ENCODE assay signal across 19 cellular contexts in the genomic region with DNA sequence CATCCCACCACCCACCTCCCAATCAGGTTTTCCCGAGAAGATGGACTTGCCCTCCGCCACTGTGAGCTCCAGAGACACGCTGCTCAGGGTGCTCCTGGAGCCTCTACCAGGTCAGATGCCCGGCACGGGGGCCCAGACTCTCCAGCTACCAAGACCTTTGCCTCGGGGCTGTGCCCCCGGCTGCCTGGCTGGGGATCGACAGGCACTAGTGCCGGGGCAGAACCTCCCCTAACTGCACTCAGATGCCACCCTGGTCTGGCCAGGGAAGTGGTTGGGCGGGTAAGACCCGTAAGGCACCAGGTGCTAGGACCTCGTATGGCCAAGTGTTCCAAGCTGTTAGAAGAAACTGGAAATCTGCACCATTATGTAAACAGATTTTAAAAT.
DNase-seq lines count a peak whose midpoint lies in the region; ATAC-seq, FAIRE-seq and TF ChIP-seq lines count a peak whose summit lies in the region.
"Had no signal": no experiment of that assay in that cellular context is flagged by ENCODE, and none has a peak within 500 bp of the region (broad histone marks: within the 10 kb centered on the region; RNA-seq: fewer than 3 reads in every experiment).

No MANE protein-coding gene starts in this region.

- H3K4me3 Mint-ChIP-seq in CD8-positive, alpha-beta T cell, result no peak overlapping the region
- H3K4me3 Mint-ChIP-seq in immature natural killer cell (peak overlapping the region in 1 of 5 donors; percentile 27), Calu3 (ENCODE audit: low read depth, unreplicated experiment) (no peak overlapping the region)

- H3K36me3 Mint-ChIP-seq in CD8-positive, alpha-beta T cell, result peaks cover 47% of the 10 kb centered on the region
- H3K36me3 Mint-ChIP-seq in immature natural killer cell (peaks cover 0 to 3% (median 0%) of the 10 kb centered on the region in 3 donors), Calu3 (ENCODE audit: insufficient read depth, unreplicated experiment) (peaks cover 66% of the 10 kb centered on the region)

- ATAC-seq in CD8-positive, alpha-beta T cell, result no peak
- ATAC-seq in pancreas (peak in 2 of 4 donors; percentile 8), HG02588 (IDR thresholded peaks at IDR 0.05; ENCODE audit: unreplicated experiment) (no peak), GM19023 (IDR thresholded peaks at IDR 0.05; ENCODE audit: unreplicated experiment) (no peak)

- H3K4me3 ChIP-seq in CD8-positive, alpha-beta T cell (ENCODE audit: low read depth, low read length), result no peak overlapping the region
- H3K4me3 ChIP-seq in pancreas, result no peak overlapping the region
- H3K4me3 ChIP-seq: ascending aorta, lung, MG63, thyroid gland had no signal

- H3K9me3 ChIP-seq in CD8-positive, alpha-beta T cell (ENCODE audit: low read length), result no peaks in the 10 kb centered on the region
- H3K9me3 ChIP-seq in pancreas, result no peaks in the 10 kb centered on the region
- H3K9me3 ChIP-seq: ascending aorta, MG63, thyroid gland had no signal

- POLR2A ChIA-PET in CD8-positive, alpha-beta T cell (lab: Charles Lee), result no interaction called here

- no peak for FAIRE-seq in pancreas (lab: Jason Lieb, UNC)
- FAIRE-seq: colon, endothelial cell of umbilical vein had no signal

- CTCF ChIA-PET in CD8-positive, alpha-beta T cell (lab: Charles Lee), result no interaction called here
- CTCF ChIA-PET in Calu3 (lab: Charles Lee), result interaction anchor here (0.6 kb wide), 1 partner anchor 99 kb away, joined by 3 read pairs; no protein-coding TSS in a partner anchor

- H3K36me3 ChIP-seq in CD8-positive, alpha-beta T cell (ENCODE audit: insufficient read depth, low read length), result peaks cover 17% of the 10 kb centered on the region
- no peaks in the 10 kb centered on the region for H3K36me3 ChIP-seq in pancreas
- H3K36me3 ChIP-seq: ascending aorta, MG63, thyroid gland had no signal

- no peak for TF ChIP-seq CTCF in CD8-positive, alpha-beta T cell (IDR thresholded peaks at IDR 0.05)
- TF ChIP-seq CTCF in VCaP (conservative IDR thresholded peaks at IDR 0.05), result no peak
- no peak for TF ChIP-seq CTCF in pancreas (IDR thresholded peaks at IDR 0.05)
- no peak for TF ChIP-seq CTCF in Calu3 (IDR thresholded peaks at IDR 0.05; ENCODE audit: unreplicated experiment)

- BruUV-seq in Calu3 (replicated peaks; lab: Mats Ljungman, UMichigan), result no TSS peak

- H3K27ac Mint-ChIP-seq in CD8-positive, alpha-beta T cell, result peak overlapping the region; percentile 79
- peak overlapping the region in 4 of 6 donors; percentile 34 to 81 (median 62) for H3K27ac Mint-ChIP-seq in immature natural killer cell
- no peak overlapping the region for H3K27ac Mint-ChIP-seq in Calu3 (ENCODE audit: unreplicated experiment)

- H3K27ac ChIP-seq in CD8-positive, alpha-beta T cell (ENCODE audit: low read depth, low read length), result no peak overlapping the region
- H3K27ac ChIP-seq in VCaP, result peak overlapping the region; percentile 73
- H3K27ac ChIP-seq in pancreas, result peak overlapping the region in 2 of 4 donors; percentile 16 to 29
- H3K27ac ChIP-seq: ascending aorta, thyroid gland had no signal

- WGBS in pancreas, 2 donors, result 45 to 48% methylated on average over 12 of the region's 12 CpGs

- intact Hi-C loops in CD8-positive, alpha-beta T cell (cut with DNase I, micrococcal nuclease), result loop anchor here in 1 of 2 experiments (10.0 kb wide), 1 partner anchor 634 kb away; no protein-coding TSS in a partner anchor
- intact Hi-C loops in pancreas (cut with DNase I) (no loop called here), Calu3 (cut with micrococcal nuclease; ENCODE audit: unreplicated experiment) (no loop called here)

- no peak for DNase-seq in CD8-positive, alpha-beta T cell
- no peak for DNase-seq in immature natural killer cell
- DNase-seq in pancreas, result peak in 4 of 6 donors; percentile 50 to 79 (median 56)
- DNase-seq in OCI-M1 (lab: John Stamatoyannopoulos, UW), result no peak
- no peak for DNase-seq in Calu3
- DNase-seq: activated CD4-positive, alpha-beta T cell treated with anti-CD3 and anti-CD28 coated beads, Interleukin-2, amount 50 U/mL, for 1 hour; activated naive CD4-positive, alpha-beta T cell; GOT3; MG63; NCI-H1436 treated with DMSO at 0.1 percent for 48 hours; Right ventricle myocardium superior; thyroid gland had no signal

- peaks cover 8% of the 10 kb centered on the region for H3K4me1 Mint-ChIP-seq in CD8-positive, alpha-beta T cell (ENCODE audit: low read depth)
- H3K4me1 Mint-ChIP-seq in immature natural killer cell (peaks cover 25 to 26% of the 10 kb centered on the region in 2 donors), Calu3 (ENCODE audit: low read depth, unreplicated experiment) (no peaks in the 10 kb centered on the region)

- no peaks in the 10 kb centered on the region for H3K4me1 ChIP-seq in CD8-positive, alpha-beta T cell (ENCODE audit: insufficient read depth, low read length)
- peaks cover 34 to 38% (median 38%) of the 10 kb centered on the region in 3 donors for H3K4me1 ChIP-seq in pancreas

- no peaks in the 10 kb centered on the region for H3K9me3 Mint-ChIP-seq in CD8-positive, alpha-beta T cell
- no peaks in the 10 kb centered on the region for H3K9me3 Mint-ChIP-seq in immature natural killer cell
- no peaks in the 10 kb centered on the region for H3K9me3 Mint-ChIP-seq in Calu3 (ENCODE audit: low read depth, unreplicated experiment)

- no peaks in the 10 kb centered on the region for H3K27me3 Mint-ChIP-seq in CD8-positive, alpha-beta T cell (ENCODE audit: low read depth)
- H3K27me3 Mint-ChIP-seq in immature natural killer cell (ENCODE audit: low read depth in 3 of 3) (peaks cover 0 to 20% (median 7%) of the 10 kb centered on the region in 3 donors), Calu3 (ENCODE audit: unreplicated experiment) (no peaks in the 10 kb centered on the region)

- no peaks in the 10 kb centered on the region for H3K27me3 ChIP-seq in CD8-positive, alpha-beta T cell (ENCODE audit: insufficient read depth, low read length)
- no peaks in the 10 kb centered on the region for H3K27me3 ChIP-seq in pancreas
- H3K27me3 ChIP-seq: ascending aorta, MG63, thyroid gland had no signal

Comparison
In these comparisons a context has a peak if more than half of its experiments do, and no peak if none do; other contexts are left out.
1. DNase-seq: peak in pancreas (4 of 6); none in CD8-positive, alpha-beta T cell (0 of 7), immature natural killer cell (0 of 3), OCI-M1 (single experiment) and Calu3 (single experiment).